1 cellular context compared by ENCODE assay signal in genomic region chr9:133003671-133004090, GRCh38.
TF ChIP-seq lines count a peak whose summit lies in the region.

No MANE protein-coding gene starts in this region.

TF ChIP-seq in WTC11, 78 proteins besides CTCF, POLR2A, EP300 and RAD21:
- TF ChIP-seq ZNF423 (CRISPR knock-in tag; IDR thresholded peaks at IDR 0.05) (peak; percentile 77), FOXP4 (CRISPR knock-in tag; IDR thresholded peaks at IDR 0.05) (peak; percentile 40; the same call in 1 of the 2 replicates), FOXP1 (CRISPR knock-in tag; IDR thresholded peaks at IDR 0.05; ENCODE audit: borderline replicate concordance) (0 out of 2 replicates have a peak, but pooled peaks have one; percentile 28), HMGXB4 (CRISPR knock-in tag; IDR thresholded peaks at IDR 0.05) (no peak), JUN (CRISPR knock-in tag; IDR thresholded peaks at IDR 0.05) (no peak), ERG (CRISPR knock-in tag; IDR thresholded peaks at IDR 0.05) (no peak), ZNF532 (CRISPR knock-in tag; IDR thresholded peaks at IDR 0.05; ENCODE audit: borderline replicate concordance) (no peak), CREM (CRISPR knock-in tag; IDR thresholded peaks at IDR 0.05) (0 out of 2 replicates have a peak, but pooled peaks have one; percentile 36), SP1 (CRISPR knock-in tag; conservative IDR thresholded peaks at IDR 0.05) (0 out of 2 replicates have a peak, but pooled peaks have one; percentile 29)
